Comparison of ENCODE assay signal across 20 cellular contexts in genomic region chr17:74599023-74599399, GRCh38. TPM values are rescaled to one million over a fixed set of nuclear protein-coding genes. Genes with fewer than 3 reads are reported as not detected.
DNase-seq lines count a peak whose midpoint lies in the region; ATAC-seq and TF ChIP-seq lines count a peak whose summit lies in the region.
"Had no signal": no experiment of that assay in that cellular context is flagged by ENCODE, and none has a peak within 500 bp of the region (broad histone marks: within the 10 kb centered on the region; RNA-seq: fewer than 3 reads in every experiment).

No MANE protein-coding gene starts in this region.

- peak overlapping the region in 1 of 2 donors; percentile 76 for H3K4me3 Mint-ChIP-seq in CD14-positive monocyte
- H3K4me3 Mint-ChIP-seq in naive thymus-derived CD4-positive, alpha-beta T cell, result peak overlapping the region in 4 of 10 donors; percentile 37 to 72 (median 54)

- peaks cover 88% of the 10 kb centered on the region for H3K4me1 Mint-ChIP-seq in CD14-positive monocyte
- H3K4me1 Mint-ChIP-seq in naive thymus-derived CD4-positive, alpha-beta T cell, result peaks cover 17 to 61% (median 45%) of the 10 kb centered on the region in 7 donors

- H3K36me3 ChIP-seq in naive thymus-derived CD4-positive, alpha-beta T cell (ENCODE audit: control insufficient read depth in 2 of 3, insufficient read depth in 3 of 3, low read length in 3 of 3), result no peaks in the 10 kb centered on the region
- H3K36me3 ChIP-seq: ovary, right lobe of liver, thyroid gland had no signal

- no peaks in the 10 kb centered on the region for H3K9me3 ChIP-seq in naive thymus-derived CD4-positive, alpha-beta T cell (ENCODE audit: control insufficient read depth in 2 of 3, low read length in 3 of 3)
- H3K9me3 ChIP-seq: body of pancreas, ovary, right lobe of liver, thyroid gland had no signal

- POLR2A ChIA-PET in naive thymus-derived CD4-positive, alpha-beta T cell (lab: Charles Lee), result no interaction called here

- peaks cover 0 to 5% (median 0%) of the 10 kb centered on the region in 3 donors for H3K27me3 Mint-ChIP-seq in CD14-positive monocyte (ENCODE audit: low read depth in 3 of 3)
- H3K27me3 Mint-ChIP-seq in naive thymus-derived CD4-positive, alpha-beta T cell, result peaks cover 4 to 47% (median 15%) of the 10 kb centered on the region in 5 donors

- peaks cover 0 to 3% (median 0%) of the 10 kb centered on the region in 7 donors for H3K9me3 Mint-ChIP-seq in CD14-positive monocyte
- H3K9me3 Mint-ChIP-seq in naive thymus-derived CD4-positive, alpha-beta T cell, result no peaks in the 10 kb centered on the region
- H3K9me3 Mint-ChIP-seq: activated naive CD4-positive, alpha-beta T cell treated with anti-CD3 and anti-CD28 coated beads, Interleukin-2, amount 50 U/mL, for 72 hours had no signal

- H3K27ac Mint-ChIP-seq in CD14-positive monocyte, result peak overlapping the region; percentile 95 to 99 (median 97)
- peak overlapping the region in 5 of 9 donors; percentile 14 to 76 (median 50) for H3K27ac Mint-ChIP-seq in naive thymus-derived CD4-positive, alpha-beta T cell

- H3K36me3 Mint-ChIP-seq in CD14-positive monocyte, result peaks cover 2 to 25% of the 10 kb centered on the region in 2 donors
- no peaks in the 10 kb centered on the region for H3K36me3 Mint-ChIP-seq in naive thymus-derived CD4-positive, alpha-beta T cell
- H3K36me3 Mint-ChIP-seq: activated naive CD4-positive, alpha-beta T cell treated with anti-CD3 and anti-CD28 coated beads, Interleukin-2, amount 50 U/mL, for 72 hours; IgD-negative memory B cell had no signal

- no peak overlapping the region for H3K4me3 ChIP-seq in HL-60 (replicated peaks; ENCODE audit: insufficient read depth, low read length)
- H3K4me3 ChIP-seq in naive thymus-derived CD4-positive, alpha-beta T cell (ENCODE audit: low read length), result no peak overlapping the region
- H3K4me3 ChIP-seq: body of pancreas, GM12878, lung, ovary, right lobe of liver, SK-N-MC, thyroid gland had no signal

- H3K27me3 ChIP-seq in HL-60 (ENCODE audit: insufficient read depth, poor library complexity, severe bottlenecking), result no peaks in the 10 kb centered on the region
- no peaks in the 10 kb centered on the region for H3K27me3 ChIP-seq in naive thymus-derived CD4-positive, alpha-beta T cell (ENCODE audit: control insufficient read depth in 2 of 2, insufficient read depth in 2 of 2, low read length in 2 of 2)
- H3K27me3 ChIP-seq: ovary, right lobe of liver, thyroid gland had no signal

- TF ChIP-seq CTCF in CD14-positive monocyte (IDR thresholded peaks at IDR 0.05) (no peak), HL-60 (IDR thresholded peaks at IDR 0.05; ENCODE audit: insufficient read depth, low read length) (no peak), GM13977 (IDR thresholded peaks at IDR 0.05; ENCODE audit: extremely low read depth, insufficient read depth, missing control alignments) (no peak)

- peak; percentile 80 for DNase-seq in CD14-positive monocyte (ENCODE audit: low spot score)
- peak; percentile 34 to 75 for DNase-seq in HL-60 (ENCODE audit: low read depth in 1 of 2, low spot score in 1 of 2)
- peak; percentile 18 for DNase-seq in SKM-1 (lab: John Stamatoyannopoulos, UW; ENCODE audit: unreplicated experiment)
- no peak for DNase-seq in naive thymus-derived CD4-positive, alpha-beta T cell
- DNase-seq in HK-2 (ENCODE audit: unreplicated experiment), result no peak
- no peak for DNase-seq in GM13977 (ENCODE audit: low spot score)
- DNase-seq: NCI-H1105 treated with DMSO at 0.1 percent for 48 hours; NCI-H2081 treated with DMSO at 0.1 percent for 48 hours; NCI-H524 treated with DMSO at 0.1 percent for 48 hours; ovary; right lobe of liver; stimulated activated CD4-positive, alpha-beta T cell treated with anti-CD3 and anti-CD28 coated beads, Interleukin-15, amount 100 ng/mL, for 24 hours had no signal

- no peak overlapping the region for H3K27ac ChIP-seq in HL-60 (replicated peaks)
- no peak overlapping the region for H3K27ac ChIP-seq in naive thymus-derived CD4-positive, alpha-beta T cell (ENCODE audit: low read depth, low read length)
- H3K27ac ChIP-seq: body of pancreas, ovary, right lobe of liver, SK-N-MC, thyroid gland had no signal

- CTCF ChIA-PET in naive thymus-derived CD4-positive, alpha-beta T cell (lab: Charles Lee), result no interaction called here

- peak; percentile 63 for ATAC-seq in naive thymus-derived CD4-positive, alpha-beta T cell
- no peak for ATAC-seq in GM19467 (IDR thresholded peaks at IDR 0.05; ENCODE audit: unreplicated experiment)
- ATAC-seq: body of pancreas, GM12878 had no signal

- intact Hi-C loops in CD14-positive monocyte (cut with micrococcal nuclease), result loop anchor here in 1 of 2 donors (1.0 to 5.0 kb wide), 3 partner anchors 30 to 62 kb away; no protein-coding TSS in a partner anchor
- intact Hi-C loops in naive thymus-derived CD4-positive, alpha-beta T cell (cut with micrococcal nuclease), result no loop called here

- H3K4me1 ChIP-seq in naive thymus-derived CD4-positive, alpha-beta T cell (ENCODE audit: control insufficient read depth in 2 of 2, insufficient read depth in 2 of 2, low read length in 2 of 2), result peaks cover 0 to 18% of the 10 kb centered on the region in 2 donors
- H3K4me1 ChIP-seq: body of pancreas, right lobe of liver had no signal

- in situ Hi-C loops in GM13977 (cut with MboI; ENCODE audit: low pct_unique_long_range_greater_than_20kb, low sequenced_read_pairs, unreplicated experiment), result no loop called here

RNA-seq across cellular contexts. Expression of gene CD300LD, which starts 6.9 kb away (rescaled TPM):
- polyA plus RNA-seq in CD14-positive monocyte, result under 1 TPM; 0.41 to 0.50 TPM
- total RNA-seq in naive thymus-derived CD4-positive, alpha-beta T cell, result under 1 TPM in 1 of 5 experiments, not detected in 4; 0.39 TPM
- not detected for polyA plus RNA-seq in naive thymus-derived CD4-positive, alpha-beta T cell
- total RNA-seq: activated naive CD4-positive, alpha-beta T cell treated with anti-CD3 and anti-CD28 coated beads, Interleukin-2, amount 50 U/mL, for 72 hours; body of pancreas; GM12878; ovary; right lobe of liver; thyroid gland had no signal
- polyA plus RNA-seq: GM12878, IgD-negative memory B cell, ovary had no signal

RNA-seq across cellular contexts. Expression of gene CD300E, which starts 24.5 kb away (rescaled TPM):
- 100 to 1,000 TPM in 1 of 2 donors, 10 to 100 TPM in 1; 65.0 to 122 TPM for polyA plus RNA-seq in CD14-positive monocyte
- 10 to 100 TPM in 2 of 5 experiments, not detected in 3; 11.9 to 93.1 TPM for total RNA-seq in naive thymus-derived CD4-positive, alpha-beta T cell
- not detected for polyA plus RNA-seq in naive thymus-derived CD4-positive, alpha-beta T cell
- total RNA-seq: activated naive CD4-positive, alpha-beta T cell treated with anti-CD3 and anti-CD28 coated beads, Interleukin-2, amount 50 U/mL, for 72 hours; body of pancreas; GM12878; thyroid gland had no signal
- polyA plus RNA-seq: GM12878 had no signal

RNA-seq across cellular contexts. Expression of gene CD300H, which starts 31.7 kb away (rescaled TPM):
- 100 to 1,000 TPM in 1 of 2 donors, 10 to 100 TPM in 1; 84.7 to 148 TPM for polyA plus RNA-seq in CD14-positive monocyte
- 10 to 100 TPM in 1 of 5 experiments, under 1 TPM in 1, not detected in 3; 0.72 to 18.3 TPM for total RNA-seq in naive thymus-derived CD4-positive, alpha-beta T cell
- polyA plus RNA-seq in naive thymus-derived CD4-positive, alpha-beta T cell, result not detected
- total RNA-seq: activated naive CD4-positive, alpha-beta T cell treated with anti-CD3 and anti-CD28 coated beads, Interleukin-2, amount 50 U/mL, for 72 hours; body of pancreas; GM12878; ovary; thyroid gland had no signal
- polyA plus RNA-seq: GM12878, ovary had no signal

RNA-seq across cellular contexts. Expression of gene CD300C, which starts 53.1 kb away (rescaled TPM):
- 100 to 1,000 TPM in 1 of 2 donors, 10 to 100 TPM in 1; 93.1 to 141 TPM for polyA plus RNA-seq in CD14-positive monocyte
- total RNA-seq in naive thymus-derived CD4-positive, alpha-beta T cell, result 10 to 100 TPM in 1 of 5 experiments, 1 to 10 TPM in 1, under 1 TPM in 3; 0.22 to 20.5 (median 0.58) TPM
- not detected for polyA plus RNA-seq in naive thymus-derived CD4-positive, alpha-beta T cell

Comparison
In these comparisons a context has a peak if more than half of its experiments do, and no peak if none do; other contexts are left out.
1. DNase-seq: peak in CD14-positive monocyte (single experiment), HL-60 (2 of 2) and SKM-1 (single experiment); none in naive thymus-derived CD4-positive, alpha-beta T cell (0 of 9), HK-2 (single experiment) and GM13977 (single experiment).
2. RNA of gene CD300E, which starts 24.5 kb away (polyA plus RNA-seq): 65.0 to 122 TPM in CD14-positive monocyte; not detected in naive thymus-derived CD4-positive, alpha-beta T cell; every median in the first group is over 10 times any median in the second.
3. RNA of gene CD300H, which starts 31.7 kb away (polyA plus RNA-seq): 84.7 to 148 TPM in CD14-positive monocyte; not detected in naive thymus-derived CD4-positive, alpha-beta T cell; every median in the first group is over 10 times any median in the second.